ENCODE assay signal across 17 cellular contexts in the genomic region with DNA sequence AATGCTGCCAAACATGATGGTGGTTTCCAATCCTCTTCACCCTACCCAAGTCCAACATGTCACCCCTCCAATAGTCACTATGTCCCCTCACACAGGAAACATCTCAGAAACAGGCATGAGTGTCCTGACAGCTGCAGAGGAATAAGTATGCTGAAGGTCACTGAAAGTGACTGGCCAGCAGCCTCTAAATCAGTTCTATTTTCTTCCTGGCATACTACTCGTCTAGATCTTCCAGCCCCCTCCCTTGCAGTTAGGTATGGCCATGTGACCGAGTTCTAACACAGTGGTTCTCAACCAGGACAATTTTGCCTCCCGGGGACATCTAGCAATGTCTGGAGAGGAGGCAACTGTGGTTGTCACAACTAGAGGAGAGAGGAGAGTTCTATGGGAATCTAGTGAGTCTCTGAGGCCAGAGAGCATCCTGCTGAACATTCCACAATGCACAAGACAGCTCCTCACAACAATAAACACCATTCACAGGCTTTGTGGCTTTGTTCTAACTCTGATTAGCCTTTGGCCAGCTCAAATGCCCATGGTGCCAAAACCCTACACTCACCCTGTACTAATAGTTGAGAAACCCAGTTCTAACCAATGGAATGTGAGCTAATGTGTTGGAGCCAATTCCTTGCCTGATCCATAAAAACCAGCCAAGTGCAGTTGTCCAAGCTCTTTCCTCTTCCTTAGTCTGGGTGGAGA. TPM values are rescaled to one million over a fixed set of nuclear protein-coding genes. Genes with fewer than 3 reads are reported as not detected.
DNase-seq lines count a peak whose midpoint lies in the region; ATAC-seq and TF ChIP-seq lines count a peak whose summit lies in the region.
"Had no signal": no experiment of that assay in that cellular context is flagged by ENCODE, and none has a peak within 500 bp of the region (broad histone marks: within the 10 kb centered on the region; RNA-seq: fewer than 3 reads in every experiment).

No MANE protein-coding gene starts in this region.

- peaks cover 5% of the 10 kb centered on the region for H3K36me3 Mint-ChIP-seq in activated T-cell treated with anti-CD3 and anti-CD28 coated beads, Interleukin-2, amount 50 U/mL, for 24 hours (ENCODE audit: low read depth)
- H3K36me3 Mint-ChIP-seq in activated T-cell treated with anti-CD3 and anti-CD28 coated beads, Interleukin-2, amount 50 U/mL, for 4 hours (ENCODE audit: insufficient read depth), result peaks cover 3% of the 10 kb centered on the region
- no peaks in the 10 kb centered on the region for H3K36me3 Mint-ChIP-seq in effector memory CD8-positive, alpha-beta T cell (ENCODE audit: insufficient read depth)

- ATAC-seq in activated T-cell treated with anti-CD3 and anti-CD28 coated beads, Interleukin-2, amount 50 U/mL, for 4 hours, result no peak
- peak; percentile 75 for ATAC-seq in aorta (ENCODE audit: low FRiP score)
- ATAC-seq in GM21619 (IDR thresholded peaks at IDR 0.05; ENCODE audit: unreplicated experiment), result no peak
- no peak for ATAC-seq in GM21723 (IDR thresholded peaks at IDR 0.05; ENCODE audit: unreplicated experiment)
- ATAC-seq in effector memory CD8-positive, alpha-beta T cell (replicated peaks), result no peak
- ATAC-seq: A549; activated naive CD8-positive, alpha-beta T cell treated with anti-CD3 and anti-CD28 coated beads, Interleukin-2, amount 50 U/mL, for 24 hours had no signal

- H3K27me3 ChIP-seq in aorta (ENCODE audit: control insufficient read depth in 1 of 2, insufficient read depth in 2 of 2, low read length in 1 of 2), result no peaks in the 10 kb centered on the region
- H3K27me3 ChIP-seq: dorsolateral prefrontal cortex had no signal

- no peak for TF ChIP-seq POLR2A in lower leg skin (IDR thresholded peaks at IDR 0.05)

- H3K27me3 Mint-ChIP-seq in activated T-cell treated with anti-CD3 and anti-CD28 coated beads, Interleukin-2, amount 50 U/mL, for 24 hours, result peaks cover 15% of the 10 kb centered on the region
- H3K27me3 Mint-ChIP-seq in activated T-cell treated with anti-CD3 and anti-CD28 coated beads, Interleukin-2, amount 50 U/mL, for 4 hours (ENCODE audit: low read depth), result peaks cover 2% of the 10 kb centered on the region
- no peaks in the 10 kb centered on the region for H3K27me3 Mint-ChIP-seq in effector memory CD8-positive, alpha-beta T cell

- H3K4me3 ChIP-seq in lower leg skin (ENCODE audit: low read depth, poor library complexity, severe bottlenecking) (no peak overlapping the region), aorta (ENCODE audit: low read length in 2 of 2) (no peak overlapping the region)
- H3K4me3 ChIP-seq: A549 had no signal

- WGBS in lower leg skin, 2 donors, result 47 to 56% methylated on average over 3 of the region's 3 CpGs
- 14 to 20% methylated on average over 3 of the region's 3 CpGs for WGBS in aorta, 2 donors

- intact Hi-C loops in lower leg skin (cut with DNase I; ENCODE audit: low total_unique reads), result no loop called here
- intact Hi-C loops in aorta (cut with DNase I), result no loop called here

- peaks cover 9% of the 10 kb centered on the region for H3K9me3 Mint-ChIP-seq in activated T-cell treated with anti-CD3 and anti-CD28 coated beads, Interleukin-2, amount 50 U/mL, for 24 hours
- H3K9me3 Mint-ChIP-seq in activated T-cell treated with anti-CD3 and anti-CD28 coated beads, Interleukin-2, amount 50 U/mL, for 4 hours, result peaks cover 10% of the 10 kb centered on the region
- peaks cover 0 to 2% of the 10 kb centered on the region in 2 donors for H3K9me3 Mint-ChIP-seq in effector memory CD8-positive, alpha-beta T cell

- peak; percentile 18 for DNase-seq in activated T-cell treated with anti-CD3 and anti-CD28 coated beads, Interleukin-2, amount 50 U/mL, for 24 hours
- no peak for DNase-seq in activated T-cell treated with anti-CD3 and anti-CD28 coated beads, Interleukin-2, amount 50 U/mL, for 4 hours
- peak; percentile 93 for DNase-seq in fibroblast of peridontal ligament (ENCODE audit: extremely low read depth)
- DNase-seq in lower leg skin (ENCODE audit: low spot score in 2 of 2), result peak; percentile 73 to 93
- DNase-seq in aorta, result no peak
- no peak for DNase-seq in effector memory CD8-positive, alpha-beta T cell
- DNase-seq: activated B cell treated with CpG ODN at 0.5 μM for 24 hours; activated naive CD8-positive, alpha-beta T cell treated with anti-CD3 and anti-CD28 coated beads, Interleukin-2, amount 50 U/mL, for 24 hours; HCEC 1CT; Kasumi-1; kidney; NCI-H187 treated with DMSO at 0.1 percent for 48 hours had no signal

- H3K4me1 ChIP-seq in aorta (ENCODE audit: control insufficient read depth in 1 of 2, insufficient read depth in 2 of 2, low read length in 2 of 2), result peaks cover 0 to 4% of the 10 kb centered on the region in 2 donors
- H3K4me1 ChIP-seq: A549 had no signal

- no peak overlapping the region for H3K4me3 Mint-ChIP-seq in activated T-cell treated with anti-CD3 and anti-CD28 coated beads, Interleukin-2, amount 50 U/mL, for 24 hours
- H3K4me3 Mint-ChIP-seq in activated T-cell treated with anti-CD3 and anti-CD28 coated beads, Interleukin-2, amount 50 U/mL, for 4 hours, result no peak overlapping the region
- no peak overlapping the region for H3K4me3 Mint-ChIP-seq in effector memory CD8-positive, alpha-beta T cell
- H3K4me3 Mint-ChIP-seq: activated B cell treated with CpG ODN at 0.5 μM for 24 hours; activated naive CD8-positive, alpha-beta T cell treated with anti-CD3 and anti-CD28 coated beads, Interleukin-2, amount 50 U/mL, for 24 hours; nephron had no signal

- peaks cover 9% of the 10 kb centered on the region for H3K4me1 Mint-ChIP-seq in activated T-cell treated with anti-CD3 and anti-CD28 coated beads, Interleukin-2, amount 50 U/mL, for 24 hours (ENCODE audit: low read depth)
- H3K4me1 Mint-ChIP-seq in activated T-cell treated with anti-CD3 and anti-CD28 coated beads, Interleukin-2, amount 50 U/mL, for 4 hours (ENCODE audit: low read depth), result peaks cover 5% of the 10 kb centered on the region
- H3K4me1 Mint-ChIP-seq in effector memory CD8-positive, alpha-beta T cell (ENCODE audit: low read depth in 2 of 2), result peaks cover 9 to 11% of the 10 kb centered on the region in 2 donors
- H3K4me1 Mint-ChIP-seq: activated B cell treated with CpG ODN at 0.5 μM for 24 hours had no signal

- H3K27ac ChIP-seq in aorta (ENCODE audit: low read depth in 1 of 2, low read length in 2 of 2), result no peak overlapping the region

- no peaks in the 10 kb centered on the region for H3K36me3 ChIP-seq in aorta (ENCODE audit: control insufficient read depth in 1 of 2, insufficient read depth in 2 of 2, low read length in 1 of 2)

- no peak for TF ChIP-seq CTCF in lower leg skin (IDR thresholded peaks at IDR 0.05)

- H3K27ac Mint-ChIP-seq in activated T-cell treated with anti-CD3 and anti-CD28 coated beads, Interleukin-2, amount 50 U/mL, for 24 hours, result no peak overlapping the region
- H3K27ac Mint-ChIP-seq in effector memory CD8-positive, alpha-beta T cell, result no peak overlapping the region
- H3K27ac Mint-ChIP-seq: activated B cell treated with CpG ODN at 0.5 μM for 24 hours; activated naive CD8-positive, alpha-beta T cell treated with anti-CD3 and anti-CD28 coated beads, Interleukin-2, amount 50 U/mL, for 24 hours; nephron had no signal

- no peaks in the 10 kb centered on the region for H3K9me3 ChIP-seq in aorta (ENCODE audit: control insufficient read depth, low read length)

RNA-seq across cellular contexts. Expression of a gene that starts 12.6 kb away (rescaled TPM):
- total RNA-seq in activated T-cell treated with anti-CD3 and anti-CD28 coated beads, Interleukin-2, amount 50 U/mL, for 4 hours, result 100 to 1,000 TPM; 192 to 271 (median 225) TPM
- total RNA-seq in lower leg skin (100 to 1,000 TPM; 120 to 271 (median 209) TPM), aorta (100 to 1,000 TPM; 212 to 322 TPM)
- 100 to 1,000 TPM; 159 to 195 TPM for polyA plus RNA-seq in aorta

Comparison
In these comparisons a context has a peak if more than half of its experiments do, and no peak if none do; other contexts are left out.
1. DNase-seq: peak in activated T-cell treated with anti-CD3 and anti-CD28 coated beads, Interleukin-2, amount 50 U/mL, for 24 hours (single experiment), fibroblast of peridontal ligament (single experiment) and lower leg skin (2 of 2); none in activated T-cell treated with anti-CD3 and anti-CD28 coated beads, Interleukin-2, amount 50 U/mL, for 4 hours (single experiment), aorta (0 of 2) and effector memory CD8-positive, alpha-beta T cell (0 of 3).